Comparison of ENCODE assay signal across 19 cellular contexts in the genomic region with DNA sequence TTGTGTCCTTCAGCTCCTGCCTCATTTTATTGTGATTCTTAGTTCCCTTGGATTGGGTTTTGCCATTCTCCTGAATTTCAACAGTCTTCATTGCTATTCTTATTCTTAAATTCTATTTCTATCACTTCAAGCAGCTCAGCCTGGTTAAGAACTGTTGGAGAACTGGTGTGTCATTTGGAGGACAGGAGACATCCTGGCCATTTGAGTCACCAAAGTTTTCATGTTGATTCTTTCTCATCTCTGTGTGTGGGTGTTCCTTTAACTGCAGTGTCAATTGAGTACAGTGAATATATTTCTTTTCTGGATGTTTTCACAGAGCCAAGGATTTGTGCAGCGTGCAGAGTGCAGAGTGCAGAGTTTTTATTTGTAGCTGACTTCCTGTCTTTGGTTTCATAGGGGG.
"Had no signal": no experiment of that assay in that cellular context is flagged by ENCODE, and none has a peak within 500 bp of the region (broad histone marks: within the 10 kb centered on the region; RNA-seq: fewer than 3 reads in every experiment).

No MANE protein-coding gene starts in this region.

- DNase-seq: colonic mucosa; dermis blood vessel endothelial cell; erythroblast; islet precursor cell; mammary epithelial cell; mucosa of descending colon; naive thymus-derived CD8-positive, alpha-beta T cell; posterior cingulate gyrus; spleen; stimulated activated CD4-positive, alpha-beta T cell treated with anti-CD3 and anti-CD28 coated beads, Interleukin-15, amount 100 ng/mL, for 24 hours; stimulated activated CD4-positive, alpha-beta T cell treated with anti-CD3 and anti-CD28 coated beads, Interleukin-1b, Interleukin-23, amount 100 ng/mL, for 48 hours; stimulated activated CD4-positive, alpha-beta T cell treated with anti-CD3 and anti-CD28 coated beads, Interleukin-4, amount 100 ng/mL, for 24 hours; stimulated activated naive B cell treated with anti-CD40 and anti-IgM and Interleukin-4, amounts not matched to agents 10 μg/mL and 1 μg/mL and 100 μg/mL, for 72 hours; trophoblast cell had no signal

- H3K9me3 ChIP-seq: colonic mucosa, mucosa of descending colon, neutrophil had no signal

- H3K27me3 Mint-ChIP-seq: stimulated activated naive B cell treated with anti-CD40 and anti-IgM and Interleukin-4, amounts not matched to agents 10 μg/mL and 1 μg/mL and 100 μg/mL, for 72 hours had no signal

- H3K4me1 ChIP-seq: colonic mucosa had no signal

- ATAC-seq: left lobe of liver; mucosa of descending colon; naive thymus-derived CD8-positive, alpha-beta T cell; sciatic nerve; stimulated activated naive B cell treated with anti-CD40 and anti-IgM and Interleukin-4, amounts not matched to agents 10 μg/mL and 1 μg/mL and 100 μg/mL, for 72 hours had no signal

- H3K4me3 ChIP-seq: colonic mucosa, mucosa of descending colon, spleen had no signal

- FAIRE-seq: endothelial cell of umbilical vein, frontal cortex had no signal

- H3K36me3 ChIP-seq: colonic mucosa, neutrophil, spleen had no signal

- H3K27me3 ChIP-seq: colonic mucosa, neutrophil had no signal

- H3K27ac Mint-ChIP-seq: stimulated activated naive B cell treated with anti-CD40 and anti-IgM and Interleukin-4, amounts not matched to agents 10 μg/mL and 1 μg/mL and 100 μg/mL, for 72 hours had no signal

- H3K4me3 Mint-ChIP-seq: naive thymus-derived CD8-positive, alpha-beta T cell; stimulated activated naive B cell treated with anti-CD40 and anti-IgM and Interleukin-4, amounts not matched to agents 10 μg/mL and 1 μg/mL and 100 μg/mL, for 72 hours had no signal

- H3K27ac ChIP-seq: colonic mucosa, neutrophil, spleen had no signal
